In genomic region chr5:59151162-59151889, GRCh38 we compare ENCODE assay signal across 28 cellular contexts.
DNase-seq lines count a peak whose midpoint lies in the region; ATAC-seq and TF ChIP-seq lines count a peak whose summit lies in the region.
"Had no signal": no experiment of that assay in that cellular context is flagged by ENCODE, and none has a peak within 500 bp of the region (broad histone marks: within the 10 kb centered on the region; RNA-seq: fewer than 3 reads in every experiment).

No MANE protein-coding gene starts in this region.

- TF ChIP-seq RAD21 in IMR-90 (IDR thresholded peaks at IDR 0.05; ENCODE audit: low read length): no peak

- no peak overlapping the region; the same call in 1 of the 2 replicates for H3K14ac ChIP-seq in IMR-90 (replicated peaks; ENCODE audit: low read depth, low read length)

- no peak overlapping the region for H3K4me3 ChIP-seq in IMR-90 (ENCODE audit: insufficient read depth, low read depth, low read length)
- H3K4me3 ChIP-seq in body of pancreas: no peak overlapping the region
- H3K4me3 ChIP-seq in skeletal muscle tissue (ENCODE audit: low read length in 3 of 3): no peak overlapping the region
- H3K4me3 ChIP-seq: heart left ventricle, skin epidermis had no signal

- CTCF ChIA-PET in IMR-90 (lab: Yijun Ruan, JAX): interaction anchor here (2.1 kb wide), 1 partner anchor 23 kb away, joined by 6 read pairs; no protein-coding TSS in a partner anchor

- H3K79me1 ChIP-seq in IMR-90 (ENCODE audit: low read depth in 1 of 2, low read length in 2 of 2): no peaks in the 10 kb centered on the region

- DNase-seq in activated naive CD8-positive, alpha-beta T cell treated with anti-CD3 and anti-CD28 coated beads for 36 hours: no peak
- no peak for DNase-seq in activated naive CD8-positive, alpha-beta T cell treated with anti-CD3 and anti-CD28 coated beads, Interleukin-2, amount 50 U/mL, for 24 hours
- DNase-seq in IMR-90 (no peak), body of pancreas (no peak), LoVo (ENCODE audit: low spot score) (no peak)
- DNase-seq in stimulated activated CD4-positive, alpha-beta T cell treated with anti-CD3 and anti-CD28 coated beads, Interleukin-12 subunit alpha, Interleukin-12 subunit beta, amount 100 ng/mL, for 4 hours: no peak
- DNase-seq in stimulated activated CD4-positive, alpha-beta T cell treated with anti-CD3 and anti-CD28 coated beads, Interleukin-2, amount 100 ng/mL, for 48 hours: no peak
- DNase-seq: activated CD4-positive, CD25-positive, alpha-beta regulatory T cell treated with anti-CD3 and anti-CD28 coated beads, Interleukin-2, amount 50 U/mL, for 72 hours; activated T-cell treated with anti-CD3 and anti-CD28 coated beads, Interleukin-2, amount 50 U/mL, for 48 hours; AML-193; amygdala; cerebellar nuclear complex; endodermal cell; GDM1; heart left ventricle; immature natural killer cell; Karpas-422; naive B cell; NCI-H1092; NCI-H2107; NCI-H526; posterior cingulate gyrus; SHP77 treated with DMSO at 0.1 percent for 48 hours; stimulated activated CD4-positive, alpha-beta T cell treated with anti-CD3 and anti-CD28 coated beads, Interleukin-4, amount 100 ng/mL, for 4 hours; T-helper 9 cell had no signal

- H3K9ac ChIP-seq in IMR-90 (ENCODE audit: low read depth, low read length) (no peak overlapping the region), skeletal muscle tissue (ENCODE audit: low read depth in 1 of 3, low read length in 3 of 3) (no peak overlapping the region)

- dilution Hi-C loops in IMR-90 (cut with HindIII; ENCODE audit: low sequenced_read_pairs, unreplicated experiment): no loop called here

- no peaks in the 10 kb centered on the region for H3K9me3 Mint-ChIP-seq in activated naive CD8-positive, alpha-beta T cell treated with anti-CD3 and anti-CD28 coated beads for 36 hours
- H3K9me3 Mint-ChIP-seq in activated naive CD8-positive, alpha-beta T cell treated with anti-CD3 and anti-CD28 coated beads, Interleukin-2, amount 50 U/mL, for 24 hours: no peaks in the 10 kb centered on the region
- H3K9me3 Mint-ChIP-seq: immature natural killer cell, naive B cell had no signal

- H2AFZ ChIP-seq in IMR-90 (replicated peaks; ENCODE audit: low read length, poor library complexity): no peak overlapping the region

- H3K4me1 ChIP-seq in IMR-90 (ENCODE audit: control insufficient read depth, insufficient read depth, low read length): peaks cover 2% of the 10 kb centered on the region; the same call in 1 of the 2 replicates
- H3K4me1 ChIP-seq in body of pancreas: no peaks in the 10 kb centered on the region
- H3K4me1 ChIP-seq in skeletal muscle tissue (ENCODE audit: control insufficient read depth in 3 of 3, insufficient read depth in 3 of 3, low read length in 3 of 3): peaks cover 0 to 38% (median 5%) of the 10 kb centered on the region in 3 donors

- H2BK15ac ChIP-seq in IMR-90 (ENCODE audit: low read depth, low read length): no peak overlapping the region

- in situ Hi-C loops in IMR-90 (cut with MboI; ENCODE audit: low sequenced_read_pairs): loop anchor here (25.0 kb wide), 1 partner anchor 664 kb away; the partner anchor contains the start of gene GAPT

- peak overlapping the region; percentile 59 for H2AK5ac ChIP-seq in IMR-90 (ENCODE audit: low read depth, low read length)

- H3K18ac ChIP-seq in IMR-90 (ENCODE audit: low read depth, low read length): peak overlapping the region; percentile 79; the same call in 1 of the 2 replicates

- peaks cover 3% of the 10 kb centered on the region for H3K4me1 Mint-ChIP-seq in activated naive CD8-positive, alpha-beta T cell treated with anti-CD3 and anti-CD28 coated beads for 36 hours
- no peaks in the 10 kb centered on the region for H3K4me1 Mint-ChIP-seq in activated naive CD8-positive, alpha-beta T cell treated with anti-CD3 and anti-CD28 coated beads, Interleukin-2, amount 50 U/mL, for 24 hours
- H3K4me1 Mint-ChIP-seq: naive B cell had no signal

- H3K27me3 ChIP-seq in IMR-90 (ENCODE audit: control insufficient read depth, insufficient read depth, low read length) (no peaks in the 10 kb centered on the region), body of pancreas (no peaks in the 10 kb centered on the region), skeletal muscle tissue (ENCODE audit: control insufficient read depth in 3 of 3, insufficient read depth in 3 of 3, low read length in 3 of 3) (no peaks in the 10 kb centered on the region)
- H3K27me3 ChIP-seq: heart left ventricle had no signal

- H3K9me1 ChIP-seq in IMR-90 (ENCODE audit: insufficient read depth, low read length): 0 out of 2 replicates have a peak, but pooled peaks cover 4% of the 10 kb centered on the region

- no peaks in the 10 kb centered on the region for H3K27me3 Mint-ChIP-seq in activated naive CD8-positive, alpha-beta T cell treated with anti-CD3 and anti-CD28 coated beads for 36 hours
- H3K27me3 Mint-ChIP-seq in activated naive CD8-positive, alpha-beta T cell treated with anti-CD3 and anti-CD28 coated beads, Interleukin-2, amount 50 U/mL, for 24 hours: no peaks in the 10 kb centered on the region
- H3K27me3 Mint-ChIP-seq: naive B cell had no signal

- no CpG with 5 or more reads among the region's 3 CpGs for WGBS in IMR-90 (ENCODE audit: extremely low coverage in 2 of 2, insufficient read length in 1 of 2), 2 experiments
- 65 to 71% methylated on average over 3 of the region's 3 CpGs for WGBS in body of pancreas, 2 donors

- intact Hi-C loops in IMR-90 (cut with micrococcal nuclease) (no loop called here), body of pancreas (cut with DNase I) (no loop called here)

- H3K36me3 ChIP-seq in IMR-90 (ENCODE audit: control insufficient read depth, insufficient read depth, low read length) (no peaks in the 10 kb centered on the region), body of pancreas (replicated peaks in 1 of 2; ENCODE audit: insufficient read depth in 1 of 2, low read depth in 2 of 2) (no peaks in the 10 kb centered on the region), skeletal muscle tissue (ENCODE audit: control insufficient read depth in 3 of 3, insufficient read depth in 3 of 3, low read length in 3 of 3) (no peaks in the 10 kb centered on the region)
- H3K36me3 ChIP-seq: heart left ventricle had no signal

- ATAC-seq in activated naive CD8-positive, alpha-beta T cell treated with anti-CD3 and anti-CD28 coated beads, Interleukin-2, amount 50 U/mL, for 24 hours: no peak
- ATAC-seq in IMR-90 (ENCODE audit: low read depth): peak; percentile 27; the same call in 1 of the 2 replicates
- ATAC-seq in body of pancreas: peak; percentile 12
- ATAC-seq: HCT116 had no signal

- no peak overlapping the region for H4K8ac ChIP-seq in IMR-90 (ENCODE audit: low read depth in 2 of 2, low read length in 2 of 2)

- 0 out of 2 replicates have a peak overlapping the region, but pooled peaks have one; percentile 58 for H4K5ac ChIP-seq in IMR-90 (ENCODE audit: low read depth, low read length)

- no peak overlapping the region; the same call in 1 of the 2 replicates for H3K4ac ChIP-seq in IMR-90 (ENCODE audit: low read depth, low read length)

- H3K27ac Mint-ChIP-seq in activated naive CD8-positive, alpha-beta T cell treated with anti-CD3 and anti-CD28 coated beads for 36 hours: peak overlapping the region; percentile 17
- no peak overlapping the region for H3K27ac Mint-ChIP-seq in activated naive CD8-positive, alpha-beta T cell treated with anti-CD3 and anti-CD28 coated beads, Interleukin-2, amount 50 U/mL, for 24 hours
- H3K27ac Mint-ChIP-seq: endodermal cell had no signal

- no peak overlapping the region for H3K4me2 ChIP-seq in IMR-90 (ENCODE audit: low read depth, low read length)

- H3K9me3 ChIP-seq in IMR-90 (ENCODE audit: control insufficient read depth, insufficient read depth, low read length): no peaks in the 10 kb centered on the region
- no peaks in the 10 kb centered on the region for H3K9me3 ChIP-seq in body of pancreas
- H3K9me3 ChIP-seq in skeletal muscle tissue (ENCODE audit: control insufficient read depth in 3 of 3, low read length in 3 of 3): no peaks in the 10 kb centered on the region
- H3K9me3 ChIP-seq: heart left ventricle had no signal

- no peak overlapping the region for H3K4me3 Mint-ChIP-seq in activated naive CD8-positive, alpha-beta T cell treated with anti-CD3 and anti-CD28 coated beads for 36 hours
- H3K4me3 Mint-ChIP-seq in activated naive CD8-positive, alpha-beta T cell treated with anti-CD3 and anti-CD28 coated beads, Interleukin-2, amount 50 U/mL, for 24 hours: no peak overlapping the region
- H3K4me3 Mint-ChIP-seq: endodermal cell, immature natural killer cell, naive B cell had no signal

- H4K91ac ChIP-seq in IMR-90 (ENCODE audit: insufficient read depth, low read depth, low read length): no peak overlapping the region

- H4K20me1 ChIP-seq in IMR-90 (ENCODE audit: insufficient read depth, low read length): no peaks in the 10 kb centered on the region

- no peak overlapping the region for H3K27ac ChIP-seq in IMR-90 (ENCODE audit: insufficient read depth, low read length)
- H3K27ac ChIP-seq in body of pancreas: no peak overlapping the region
- H3K27ac ChIP-seq in skeletal muscle tissue (ENCODE audit: low read depth, low read length): peak overlapping the region; percentile 19
- H3K27ac ChIP-seq: heart left ventricle, skin epidermis had no signal

- H2BK120ac ChIP-seq in IMR-90 (ENCODE audit: low read depth, low read length): no peak overlapping the region

- H2BK20ac ChIP-seq in IMR-90 (ENCODE audit: low read depth, low read length): no peak overlapping the region

- no peak overlapping the region for H3K56ac ChIP-seq in IMR-90 (ENCODE audit: extremely low read depth, insufficient read depth, low read length)

- H3K36me3 Mint-ChIP-seq in activated naive CD8-positive, alpha-beta T cell treated with anti-CD3 and anti-CD28 coated beads for 36 hours: peaks cover 4% of the 10 kb centered on the region
- H3K36me3 Mint-ChIP-seq in activated naive CD8-positive, alpha-beta T cell treated with anti-CD3 and anti-CD28 coated beads, Interleukin-2, amount 50 U/mL, for 24 hours (ENCODE audit: low read depth): no peaks in the 10 kb centered on the region
- H3K36me3 Mint-ChIP-seq: immature natural killer cell, naive B cell had no signal

- no peak overlapping the region for H2AK9ac ChIP-seq in IMR-90 (replicated peaks; ENCODE audit: low read depth, low read length, poor library complexity)

- no peak for TF ChIP-seq CTCF in IMR-90 (conservative IDR thresholded peaks at IDR 0.05; ENCODE audit: low read depth, low read length)
- no peak for TF ChIP-seq CTCF in body of pancreas (IDR thresholded peaks at IDR 0.05)

- TF ChIP-seq POLR2A in IMR-90 (IDR thresholded peaks at IDR 0.05; ENCODE audit: low read depth, low read length) (no peak), body of pancreas (IDR thresholded peaks at IDR 0.05) (no peak)

- H3K23ac ChIP-seq in IMR-90 (ENCODE audit: low read depth, low read length): no peak overlapping the region

- no peak overlapping the region for H2BK5ac ChIP-seq in IMR-90 (ENCODE audit: low read depth, low read length, poor library complexity, severe bottlenecking)

- POLR2A ChIA-PET in IMR-90 (lab: Charles Lee; ENCODE audit: unreplicated experiment): no interaction called here

- BruUV-seq in IMR-90 (replicated peaks; lab: Mats Ljungman, UMichigan): no TSS peak

TF ChIP-seq in IMR-90, 13 proteins besides CTCF, POLR2A, EP300 and RAD21 (continues in another document):
- TF ChIP-seq SMC3 (IDR thresholded peaks at IDR 0.05; ENCODE audit: low read depth, low read length) (no peak), MXI1 (IDR thresholded peaks at IDR 0.05; ENCODE audit: borderline replicate concordance, low read depth, low read length) (no peak), MAFK (IDR thresholded peaks at IDR 0.05; ENCODE audit: low read depth, low read length) (no peak)
